In genomic region chr7:71135663-71136062, GRCh38 we compare ENCODE assay signal across 21 cellular contexts. TPM values are rescaled to one million over a fixed set of nuclear protein-coding genes. Genes with fewer than 3 reads are reported as not detected.
DNase-seq lines count a peak whose midpoint lies in the region; ATAC-seq and TF ChIP-seq lines count a peak whose summit lies in the region.
"Had no signal": no experiment of that assay in that cellular context is flagged by ENCODE, and none has a peak within 500 bp of the region (broad histone marks: within the 10 kb centered on the region; RNA-seq: fewer than 3 reads in every experiment).

No MANE protein-coding gene starts in this region.

- BruUV-seq in PC-3 (replicated peaks; lab: Mats Ljungman, UMichigan), result no TSS peak

- TF ChIP-seq EP300 in tibial nerve (IDR thresholded peaks at IDR 0.05), result peak in 1 of 2 donors; percentile 14

- no peak for DNase-seq in left ventricle myocardium superior
- DNase-seq in Right ventricle myocardium superior, result no peak
- DNase-seq in body of pancreas, result peak; percentile 49 to 65 (median 51)
- no peak for DNase-seq in tibial nerve (ENCODE audit: low spot score in 2 of 2)
- no peak for DNase-seq in central memory CD4-positive, alpha-beta T cell
- no peak for DNase-seq in PC-3
- DNase-seq: CD8-positive, alpha-beta memory T cell; EL; MM.1S; NCI-H1048; NCI-H1417 treated with DMSO at 0.1 percent for 48 hours; NCI-H187 treated with DMSO at 0.1 percent for 48 hours; NCI-H226; NCI-H510A treated with DMSO at 0.1 percent for 48 hours; NCI-H748 treated with DMSO at 0.1 percent for 48 hours; SJCRH30 had no signal

- H3K27ac ChIP-seq in body of pancreas (peak overlapping the region in 2 of 4 donors; percentile 18 to 44), muscle layer of colon (ENCODE audit: low read depth, low read length) (peak overlapping the region; percentile 0), tibial nerve (peak overlapping the region in 3 of 4 donors; percentile 14 to 66 (median 32)), PC-3 (ENCODE audit: low read length) (no peak overlapping the region)
- H3K27ac ChIP-seq: C4-2B, SJCRH30 had no signal

- intact Hi-C loops in left ventricle myocardium superior (cut with micrococcal nuclease), result no loop called here
- intact Hi-C loops in Right ventricle myocardium superior (cut with DNase I), result loop anchor here (10.0 kb wide), 1 partner anchor 279 kb away; no protein-coding TSS in a partner anchor
- intact Hi-C loops in body of pancreas (cut with DNase I), result no loop called here
- intact Hi-C loops in PC-3 (cut with micrococcal nuclease), result no loop called here

- H3K4me1 ChIP-seq in body of pancreas, result peaks cover 33% of the 10 kb centered on the region
- H3K4me1 ChIP-seq in muscle layer of colon (ENCODE audit: insufficient read depth, low read length), result no peaks in the 10 kb centered on the region
- peaks cover 0 to 23% (median 0%) of the 10 kb centered on the region in 4 donors for H3K4me1 ChIP-seq in tibial nerve
- H3K4me1 ChIP-seq in PC-3 (ENCODE audit: insufficient read depth, low read length), result no peaks in the 10 kb centered on the region
- H3K4me1 ChIP-seq: SJCRH30 had no signal

- CTCF ChIA-PET in PC-3 (lab: Charles Lee), result no interaction called here

- TF ChIP-seq CTCF in body of pancreas (IDR thresholded peaks at IDR 0.05) (no peak), tibial nerve (IDR thresholded peaks at IDR 0.05) (no peak), PC-3 (conservative IDR thresholded peaks at IDR 0.05; ENCODE audit: low read depth, low read length) (no peak)

- H3K9ac ChIP-seq in muscle layer of colon (ENCODE audit: low read length), result no peak overlapping the region
- H3K9ac ChIP-seq in PC-3 (ENCODE audit: low read length), result no peak overlapping the region

- H3K9me2 ChIP-seq in PC-3 (replicated peaks; ENCODE audit: low read length), result no peaks in the 10 kb centered on the region

- no peak overlapping the region for H2AFZ ChIP-seq in PC-3 (ENCODE audit: low read length)

- no peaks in the 10 kb centered on the region for H3F3A ChIP-seq in PC-3 (ENCODE audit: low read length, unreplicated experiment)

- H3K36me3 ChIP-seq in body of pancreas (replicated peaks in 1 of 2; ENCODE audit: insufficient read depth in 1 of 2, low read depth in 2 of 2), result no peaks in the 10 kb centered on the region
- no peaks in the 10 kb centered on the region for H3K36me3 ChIP-seq in muscle layer of colon (ENCODE audit: insufficient read depth, low read length)
- peaks cover 0 to 5% (median 0%) of the 10 kb centered on the region in 3 donors for H3K36me3 ChIP-seq in tibial nerve
- H3K36me3 ChIP-seq in PC-3 (ENCODE audit: low read depth, low read length), result no peaks in the 10 kb centered on the region
- H3K36me3 ChIP-seq: SJCRH30 had no signal

- H3K79me2 ChIP-seq in PC-3 (ENCODE audit: low read length), result no peaks in the 10 kb centered on the region

- no peak overlapping the region for H3K4me2 ChIP-seq in PC-3 (ENCODE audit: low read length)

- H4K20me1 ChIP-seq in PC-3 (ENCODE audit: low read length), result no peaks in the 10 kb centered on the region

- H3K4me3 ChIP-seq in body of pancreas (no peak overlapping the region), muscle layer of colon (ENCODE audit: low read depth in 1 of 2, low read length in 2 of 2) (no peak overlapping the region), tibial nerve (peak overlapping the region in 1 of 4 donors; percentile 1), PC-3 (ENCODE audit: low read length) (no peak overlapping the region)
- H3K4me3 ChIP-seq: K562, SJCRH30 had no signal

- H3K9me3 ChIP-seq in body of pancreas (no peaks in the 10 kb centered on the region), muscle layer of colon (ENCODE audit: low read length) (no peaks in the 10 kb centered on the region), tibial nerve (no peaks in the 10 kb centered on the region), PC-3 (ENCODE audit: low read length) (no peaks in the 10 kb centered on the region)
- H3K9me3 ChIP-seq: SJCRH30 had no signal

- ATAC-seq in left ventricle myocardium superior (peak; percentile 11), Right ventricle myocardium superior (ENCODE audit: poor library complexity) (no peak), body of pancreas (no peak), HG02798 (IDR thresholded peaks at IDR 0.05; ENCODE audit: poor library complexity, unreplicated experiment) (no peak), PC-3 (no peak)
- ATAC-seq: HepG2, K562 had no signal

- H3K27me3 ChIP-seq in body of pancreas (no peaks in the 10 kb centered on the region), muscle layer of colon (ENCODE audit: control insufficient read depth in 1 of 2, insufficient read depth in 2 of 2, low read length in 2 of 2) (no peaks in the 10 kb centered on the region), tibial nerve (no peaks in the 10 kb centered on the region), PC-3 (ENCODE audit: low read length) (no peaks in the 10 kb centered on the region)
- H3K27me3 ChIP-seq: SJCRH30 had no signal

- 8 to 17% methylated on average over 2 to 4 of the region's 4 CpGs for WGBS in body of pancreas, 2 donors
- 26 to 46% methylated on average over 3 to 4 of the region's 4 CpGs for WGBS in tibial nerve, 2 donors

- POLR2A ChIA-PET in PC-3 (lab: Charles Lee; ENCODE audit: unreplicated experiment), result no interaction called here

- TF ChIP-seq POLR2A in body of pancreas (IDR thresholded peaks at IDR 0.05), result peak in 1 of 3 donors; percentile 12
- TF ChIP-seq POLR2A in tibial nerve (IDR thresholded peaks at IDR 0.05), result no peak

RNA-seq across cellular contexts. Expression of gene GALNT17, which starts 3.7 kb away (rescaled TPM):
- total RNA-seq in left ventricle myocardium superior, result 57.9 TPM
- total RNA-seq in Right ventricle myocardium superior, result 72.1 TPM
- total RNA-seq in body of pancreas, result 10 to 100 TPM in 1 of 2 donors, 1 to 10 TPM in 1; 6.5 to 27.4 TPM
- total RNA-seq in tibial nerve, result 10 to 100 TPM; 66.0 to 97.9 (median 76.0) TPM
- total RNA-seq in PC-3 (2014; rRNA removed), result not detected in 2 replicates
- total RNA-seq: CD8-positive, alpha-beta memory T cell; HepG2; K562; SJCRH30 had no signal

Comparison
In these comparisons a context has a peak if more than half of its experiments do, and no peak if none do; other contexts are left out.
1. DNase-seq: peak in body of pancreas (4 of 4); none in left ventricle myocardium superior (single experiment), Right ventricle myocardium superior (single experiment), tibial nerve (0 of 2), central memory CD4-positive, alpha-beta T cell (single experiment) and PC-3 (single experiment).